In the genomic region with DNA sequence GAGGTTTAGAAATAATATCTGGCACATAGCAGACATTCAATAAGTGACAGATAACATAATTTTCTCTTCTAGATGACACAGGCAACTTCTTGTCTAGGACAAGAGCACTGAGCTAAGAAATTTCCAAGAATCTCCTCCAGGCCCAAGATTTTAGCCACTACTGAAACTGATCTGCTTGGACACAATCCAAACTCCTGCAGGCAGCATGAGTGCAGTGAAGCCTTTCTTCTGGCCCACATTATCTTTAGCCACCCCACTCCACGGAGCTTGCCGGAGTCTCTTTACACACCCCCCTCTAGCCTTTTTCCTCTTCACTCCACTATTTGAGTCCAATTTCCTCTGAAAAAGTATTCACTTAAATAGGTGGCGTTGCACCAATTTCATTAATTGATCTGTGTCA, we compare ENCODE assay signal across 17 cellular contexts.
"Had no signal": no experiment of that assay in that cellular context is flagged by ENCODE, and none has a peak within 500 bp of the region (broad histone marks: within the 10 kb centered on the region; RNA-seq: fewer than 3 reads in every experiment).

No MANE protein-coding gene starts in this region.

- H3K27ac ChIP-seq: ascending aorta, dorsolateral prefrontal cortex, right atrium auricular region, skin epidermis had no signal

- H3K9me3 ChIP-seq: ascending aorta, right atrium auricular region had no signal

- H3K36me3 ChIP-seq: ascending aorta, right atrium auricular region had no signal

- DNase-seq: activated CD4-positive, CD25-positive, alpha-beta regulatory T cell treated with anti-CD3 and anti-CD28 coated beads, Interleukin-2, amount 50 U/mL, for 72 hours; activated naive CD4-positive, alpha-beta T cell treated with Interleukin-2 at 50 U/mL for 16 hours; activated T-cell treated with anti-CD3 and anti-CD28 coated beads for 4 hours; dorsolateral prefrontal cortex; erythroblast; mesendoderm; nucleus accumbens; stimulated activated CD4-positive, alpha-beta T cell treated with anti-CD3 and anti-CD28 coated beads, Interleukin-4, amount 100 ng/mL, for 4 hours; stimulated activated CD8-positive, alpha-beta memory T cell treated with anti-CD3 and anti-CD28 coated beads, Interleukin-4, amount 100 ng/mL, for 48 hours; stimulated activated naive CD4-positive, alpha-beta T cell treated with Interleukin-2 at 50 U/mL for 16 hours; substantia nigra; T-cell; T-helper 9 cell; trophoblast cell had no signal

- H3K4me1 ChIP-seq: ascending aorta had no signal

- H3K27me3 ChIP-seq: ascending aorta, right atrium auricular region had no signal

- H3K4me3 ChIP-seq: ascending aorta, dorsolateral prefrontal cortex, right atrium auricular region, skin epidermis had no signal
